14 cellular contexts compared by ENCODE assay signal in genomic region chr5:82045526-82046267, GRCh38.
A peak's percentile ranks its signal among the peaks of the same experiment; 100 is the strongest.
DNase-seq lines count a peak whose midpoint lies in the region; ATAC-seq, FAIRE-seq and TF ChIP-seq lines count a peak whose summit lies in the region.
"Had no signal": no experiment of that assay in that cellular context is flagged by ENCODE, and none has a peak within 500 bp of the region (broad histone marks: within the 10 kb centered on the region; RNA-seq: fewer than 3 reads in every experiment).

No MANE protein-coding gene starts in this region.

- no peaks in the 10 kb centered on the region for H3K4me1 ChIP-seq in astrocyte (ENCODE audit: insufficient read depth, low read length)
- H3K4me1 ChIP-seq in subcutaneous abdominal adipose tissue (ENCODE audit: control insufficient read depth in 5 of 5, insufficient read depth in 5 of 5, low read length in 5 of 5): peaks cover 3 to 15% (median 10%) of the 10 kb centered on the region in 5 donors
- H3K4me1 ChIP-seq: Caco-2 had no signal

- peak overlapping the region; percentile 41 for H3K27ac Mint-ChIP-seq in astrocyte (ENCODE audit: unreplicated experiment)

- H3K27me3 ChIP-seq in astrocyte (ENCODE audit: insufficient read depth, low read length) (no peaks in the 10 kb centered on the region), subcutaneous abdominal adipose tissue (ENCODE audit: control insufficient read depth in 5 of 5, insufficient read depth in 4 of 5, low read length in 5 of 5) (no peaks in the 10 kb centered on the region)
- H3K27me3 ChIP-seq: MG63 had no signal

- peaks cover 22% of the 10 kb centered on the region for H3K9me3 Mint-ChIP-seq in astrocyte (ENCODE audit: unreplicated experiment)

- DNase-seq in H54 (ENCODE audit: insufficient read length, low spot score) (peak; percentile 12), astrocyte (ENCODE audit: low read depth) (peak; percentile 71), foreskin fibroblast (peak; percentile 34 to 74), GM13976 (ENCODE audit: low spot score) (no peak)
- no peak for DNase-seq in stimulated activated CD4-positive, alpha-beta T cell treated with anti-CD3 and anti-CD28 coated beads, Interleukin-4, amount 100 ng/mL, for 24 hours
- DNase-seq: activated CD4-positive, CD25-positive, alpha-beta regulatory T cell treated with anti-CD3 and anti-CD28 coated beads, Interleukin-2, amount 50 U/mL, for 72 hours; activated T-cell treated with anti-CD3 and anti-CD28 coated beads, Interleukin-2, amount 50 U/mL, for 4 hours; anterior cingulate cortex; Caco-2 had no signal

- no peaks in the 10 kb centered on the region for H4K20me1 ChIP-seq in astrocyte (ENCODE audit: insufficient read depth, low read length)

- no peak for TF ChIP-seq POLR2A in H54 (IDR thresholded peaks at IDR 0.05; ENCODE audit: low read depth, low read length)

- no peak overlapping the region for H2AFZ ChIP-seq in astrocyte (ENCODE audit: low read depth, low read length)

- in situ Hi-C loops in GM13976 (cut with MboI; ENCODE audit: low sequenced_read_pairs, unreplicated experiment): no loop called here

- peak overlapping the region; percentile 42 for H3K4me2 ChIP-seq in astrocyte (ENCODE audit: low read length)

- H3K4me3 ChIP-seq in astrocyte (ENCODE audit: insufficient read depth, low read depth, low read length) (no peak overlapping the region), foreskin fibroblast (ENCODE audit: low read depth in 1 of 2, low read length in 2 of 2) (no peak overlapping the region), subcutaneous abdominal adipose tissue (ENCODE audit: low read depth in 1 of 5, low read length in 5 of 5) (peak overlapping the region in 2 of 5 donors; percentile 10 to 25)
- H3K4me3 ChIP-seq: MG63 had no signal

- H3K36me3 Mint-ChIP-seq in astrocyte (ENCODE audit: low read depth, unreplicated experiment): peaks cover 6% of the 10 kb centered on the region

- H3K27ac ChIP-seq in astrocyte (ENCODE audit: low read depth, low read length) (no peak overlapping the region), subcutaneous abdominal adipose tissue (ENCODE audit: low read depth, low read length) (no peak overlapping the region)

- H3K9ac ChIP-seq in astrocyte (ENCODE audit: low read length) (no peak overlapping the region), subcutaneous abdominal adipose tissue (ENCODE audit: low read length in 5 of 5) (peak overlapping the region in 3 of 5 donors; percentile 4 to 32 (median 16))

- TF ChIP-seq CTCF in astrocyte (IDR thresholded peaks at IDR 0.05; ENCODE audit: insufficient read depth, low read depth, low read length) (no peak), foreskin fibroblast (IDR thresholded peaks at IDR 0.05; ENCODE audit: low read depth, low read length) (no peak), GM13976 (IDR thresholded peaks at IDR 0.05; ENCODE audit: borderline replicate concordance, control extremely low read depth, extremely low read depth, insufficient read depth, missing control alignments) (no peak)

- H3K9me3 ChIP-seq in astrocyte (ENCODE audit: insufficient read depth, low read depth, low read length) (no peaks in the 10 kb centered on the region), subcutaneous abdominal adipose tissue (ENCODE audit: control insufficient read depth in 5 of 5, low read length in 5 of 5) (peaks cover 0 to 2% (median 0%) of the 10 kb centered on the region in 5 donors)
- H3K9me3 ChIP-seq: MG63 had no signal

- H3K4me1 Mint-ChIP-seq in astrocyte (ENCODE audit: low read depth, unreplicated experiment): peaks cover 7% of the 10 kb centered on the region

- FAIRE-seq in H54 (lab: Jason Lieb, UNC) (peak; percentile 83), astrocyte (lab: Jason Lieb, UNC) (no peak)
- FAIRE-seq: endometrium had no signal

- H3K4me3 Mint-ChIP-seq in astrocyte (ENCODE audit: unreplicated experiment): no peak overlapping the region
- H3K4me3 Mint-ChIP-seq: activated T-cell treated with anti-CD3 and anti-CD28 coated beads, Interleukin-2, amount 50 U/mL, for 4 hours had no signal

- H3K27me3 Mint-ChIP-seq in astrocyte (ENCODE audit: low read depth, unreplicated experiment): no peaks in the 10 kb centered on the region

- no peaks in the 10 kb centered on the region for H3K79me2 ChIP-seq in astrocyte (ENCODE audit: insufficient read depth, low read length)

- ATAC-seq in HG02885 (IDR thresholded peaks at IDR 0.05; ENCODE audit: poor library complexity, unreplicated experiment): no peak
- ATAC-seq: activated T-cell treated with anti-CD3 and anti-CD28 coated beads, Interleukin-2, amount 50 U/mL, for 4 hours; sciatic nerve had no signal

- H3K36me3 ChIP-seq in astrocyte (ENCODE audit: insufficient read depth, low read length): no peaks in the 10 kb centered on the region
- H3K36me3 ChIP-seq in subcutaneous abdominal adipose tissue (ENCODE audit: control insufficient read depth in 5 of 5, insufficient read depth in 5 of 5, low read length in 5 of 5): no peaks in the 10 kb centered on the region
- H3K36me3 ChIP-seq: MG63 had no signal

Comparison
In these comparisons a context has a peak if more than half of its experiments do, and no peak if none do; other contexts are left out.
1. DNase-seq: peak in H54 (single experiment), astrocyte (single experiment) and foreskin fibroblast (2 of 2); none in stimulated activated CD4-positive, alpha-beta T cell treated with anti-CD3 and anti-CD28 coated beads, Interleukin-4, amount 100 ng/mL, for 24 hours (single experiment) and GM13976 (single experiment).